25 cellular contexts compared by ENCODE assay signal in the genomic region with DNA sequence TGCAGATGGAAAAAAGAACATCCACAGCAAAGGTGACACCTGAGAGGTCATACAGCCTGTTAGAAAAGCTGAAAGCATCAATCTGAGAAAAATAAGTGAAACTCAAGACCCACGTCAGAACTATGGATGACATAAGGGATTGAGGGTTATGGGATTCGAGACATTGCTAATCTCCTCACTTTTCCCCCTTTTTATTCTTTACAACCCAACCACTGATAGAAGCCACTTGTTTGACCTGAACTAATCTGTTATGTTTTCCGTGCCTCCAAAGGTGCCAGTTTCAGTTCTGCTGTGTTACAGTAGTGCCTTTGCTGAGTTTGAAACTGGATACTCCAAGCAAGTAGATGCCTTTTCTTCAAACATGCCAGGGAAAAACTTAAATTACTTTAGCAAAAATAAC.
"Had no signal": no experiment of that assay in that cellular context is flagged by ENCODE, and none has a peak within 500 bp of the region (broad histone marks: within the 10 kb centered on the region; RNA-seq: fewer than 3 reads in every experiment).

No MANE protein-coding gene starts in this region.

- H3K4me1 Mint-ChIP-seq: natural killer cell; stimulated activated effector memory CD8-positive, alpha-beta T cell treated with anti-CD3 and anti-CD28 coated beads, Interleukin-12 subunit alpha, Interleukin-12 subunit beta, amount 100 ng/mL, for 72 hours had no signal

- H3K9me3 ChIP-seq: gastroesophageal sphincter, neutrophil, right lobe of liver, vagina had no signal

- H3K27me3 Mint-ChIP-seq: activated CD4-positive, alpha-beta T cell treated with anti-CD3 and anti-CD28 coated beads for 36 hours; activated naive CD8-positive, alpha-beta T cell treated with anti-CD3 and anti-CD28 coated beads, Interleukin-2, amount 10 ng/mL, durations not matched to agents 7 days and 5 days; type B pancreatic cell had no signal

- H3K36me3 ChIP-seq: cardiac muscle cell, gastroesophageal sphincter, neutrophil, right lobe of liver, vagina had no signal

- H3K4me3 Mint-ChIP-seq: activated CD4-positive, alpha-beta T cell treated with anti-CD3 and anti-CD28 coated beads for 36 hours; activated naive CD8-positive, alpha-beta T cell treated with anti-CD3 and anti-CD28 coated beads, Interleukin-2, amount 10 ng/mL, durations not matched to agents 7 days and 5 days; activated T-cell treated with anti-CD3 and anti-CD28 coated beads, Interleukin-2, amount 50 U/mL, for 4 hours; natural killer cell; stimulated activated effector memory CD8-positive, alpha-beta T cell treated with anti-CD3 and anti-CD28 coated beads, Interleukin-12 subunit alpha, Interleukin-12 subunit beta, amount 100 ng/mL, for 72 hours; type B pancreatic cell; WTC11 had no signal

- H3K27me3 ChIP-seq: cardiac muscle cell, gastroesophageal sphincter, neutrophil, right lobe of liver, vagina had no signal

- H3K4me3 ChIP-seq: cardiac muscle cell, gastroesophageal sphincter, right lobe of liver, skin epidermis, vagina had no signal

- H3K27ac ChIP-seq: cardiac muscle cell, epithelial cell of prostate, gastroesophageal sphincter, neutrophil, right lobe of liver, vagina had no signal

- H3K36me3 Mint-ChIP-seq: activated naive CD8-positive, alpha-beta T cell treated with anti-CD3 and anti-CD28 coated beads, Interleukin-2, amount 10 ng/mL, durations not matched to agents 7 days and 5 days; natural killer cell; stimulated activated effector memory CD8-positive, alpha-beta T cell treated with anti-CD3 and anti-CD28 coated beads, Interleukin-12 subunit alpha, Interleukin-12 subunit beta, amount 100 ng/mL, for 72 hours; type B pancreatic cell; WTC11 had no signal

- ATAC-seq: activated T-cell treated with anti-CD3 and anti-CD28 coated beads, Interleukin-2, amount 50 U/mL, for 4 hours; gastroesophageal sphincter; left ventricle myocardium superior; natural killer cell; right lobe of liver had no signal

- H3K4me1 ChIP-seq: right lobe of liver, vagina had no signal

- H3K27ac Mint-ChIP-seq: activated CD4-positive, alpha-beta T cell treated with anti-CD3 and anti-CD28 coated beads for 36 hours; activated naive CD8-positive, alpha-beta T cell treated with anti-CD3 and anti-CD28 coated beads, Interleukin-2, amount 10 ng/mL, durations not matched to agents 7 days and 5 days; natural killer cell; stimulated activated effector memory CD8-positive, alpha-beta T cell treated with anti-CD3 and anti-CD28 coated beads, Interleukin-12 subunit alpha, Interleukin-12 subunit beta, amount 100 ng/mL, for 72 hours; type B pancreatic cell; WTC11 had no signal

- DNase-seq: activated CD4-positive, alpha-beta T cell treated with anti-CD3 and anti-CD28 coated beads, Interleukin-2, amount 50 U/mL, for 4 hours; activated CD8-positive, alpha-beta memory T cell treated with anti-CD3 and anti-CD28 coated beads, Interleukin-2, amount 50 U/mL, for 48 hours; activated naive CD4-positive, alpha-beta T cell treated with Interleukin-2 at 50 U/mL for 16 hours; activated naive CD8-positive, alpha-beta T cell treated with anti-CD3 and anti-CD28 coated beads, Interleukin-2, amount 10 ng/mL, durations not matched to agents 7 days and 5 days; activated T-cell treated with anti-CD3 and anti-CD28 coated beads, Interleukin-2, amount 50 U/mL, for 4 hours; amygdala; head of caudate nucleus; hypothalamus; left ventricle myocardium superior; mammary epithelial cell; midbrain; natural killer cell; right lobe of liver; stimulated activated CD4-positive, alpha-beta T cell treated with anti-CD3 and anti-CD28 coated beads, Interleukin-2, amount 100 ng/mL, for 24 hours; T-helper 9 cell had no signal

- H3K9me3 Mint-ChIP-seq: activated naive CD8-positive, alpha-beta T cell treated with anti-CD3 and anti-CD28 coated beads, Interleukin-2, amount 10 ng/mL, durations not matched to agents 7 days and 5 days; activated T-cell treated with anti-CD3 and anti-CD28 coated beads, Interleukin-2, amount 50 U/mL, for 4 hours; natural killer cell; stimulated activated effector memory CD8-positive, alpha-beta T cell treated with anti-CD3 and anti-CD28 coated beads, Interleukin-12 subunit alpha, Interleukin-12 subunit beta, amount 100 ng/mL, for 72 hours; type B pancreatic cell had no signal
